1 cellular context compared by ENCODE assay signal in the genomic region with DNA sequence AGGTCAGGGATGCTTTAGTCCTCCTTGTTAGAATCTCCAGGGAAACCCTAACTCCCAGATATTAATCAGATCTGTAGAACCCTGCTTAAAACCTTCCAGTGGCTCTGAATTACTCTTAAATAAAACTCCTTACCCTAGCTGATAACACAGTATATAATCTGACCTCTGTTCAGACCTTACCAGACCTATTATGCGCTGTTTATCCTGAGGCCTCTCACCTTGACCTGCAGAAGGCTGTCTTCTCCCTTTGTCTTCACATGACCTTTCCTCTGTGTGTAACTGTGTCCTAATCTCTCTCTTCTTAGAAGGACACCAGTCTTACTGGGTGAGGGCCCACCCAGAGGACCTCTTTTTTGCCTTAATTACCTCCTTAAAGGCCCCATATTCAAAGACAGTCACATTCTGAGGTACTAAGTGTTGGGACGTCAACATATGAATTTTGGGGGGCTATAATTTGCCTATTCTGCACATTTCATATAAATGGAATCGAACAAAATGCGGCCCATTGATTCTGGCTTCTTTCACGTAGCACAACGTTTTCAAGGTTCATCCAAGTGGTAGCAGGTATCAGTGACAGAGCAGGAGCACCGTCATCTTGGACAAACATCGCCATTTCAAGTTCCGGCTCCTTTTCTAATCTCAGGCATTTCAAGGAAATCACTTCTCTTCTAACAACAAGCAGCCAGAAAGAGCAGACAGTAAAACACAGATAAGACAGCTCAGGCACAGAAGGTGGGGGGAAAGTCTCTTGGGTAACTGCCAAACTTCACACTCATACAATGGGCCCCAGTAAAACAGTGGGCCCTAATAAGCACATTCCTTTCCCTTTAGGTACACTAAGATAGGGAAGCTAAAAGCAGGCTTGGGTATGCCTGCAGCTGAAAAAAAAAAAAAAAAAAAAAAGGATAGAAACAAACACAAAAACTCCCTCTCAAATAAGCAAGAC.
TF ChIP-seq lines count a peak whose summit lies in the region.

No MANE protein-coding gene starts in this region.

TF ChIP-seq in K562, 482 proteins besides CTCF, POLR2A, EP300 and RAD21 (continues in another document):
- no peak for TF ChIP-seq RBBP5 (IDR thresholded peaks at IDR 0.05; ENCODE audit: borderline replicate concordance, insufficient read depth, low read length, poor library complexity, severe bottlenecking)
- TF ChIP-seq, protein P1, sequence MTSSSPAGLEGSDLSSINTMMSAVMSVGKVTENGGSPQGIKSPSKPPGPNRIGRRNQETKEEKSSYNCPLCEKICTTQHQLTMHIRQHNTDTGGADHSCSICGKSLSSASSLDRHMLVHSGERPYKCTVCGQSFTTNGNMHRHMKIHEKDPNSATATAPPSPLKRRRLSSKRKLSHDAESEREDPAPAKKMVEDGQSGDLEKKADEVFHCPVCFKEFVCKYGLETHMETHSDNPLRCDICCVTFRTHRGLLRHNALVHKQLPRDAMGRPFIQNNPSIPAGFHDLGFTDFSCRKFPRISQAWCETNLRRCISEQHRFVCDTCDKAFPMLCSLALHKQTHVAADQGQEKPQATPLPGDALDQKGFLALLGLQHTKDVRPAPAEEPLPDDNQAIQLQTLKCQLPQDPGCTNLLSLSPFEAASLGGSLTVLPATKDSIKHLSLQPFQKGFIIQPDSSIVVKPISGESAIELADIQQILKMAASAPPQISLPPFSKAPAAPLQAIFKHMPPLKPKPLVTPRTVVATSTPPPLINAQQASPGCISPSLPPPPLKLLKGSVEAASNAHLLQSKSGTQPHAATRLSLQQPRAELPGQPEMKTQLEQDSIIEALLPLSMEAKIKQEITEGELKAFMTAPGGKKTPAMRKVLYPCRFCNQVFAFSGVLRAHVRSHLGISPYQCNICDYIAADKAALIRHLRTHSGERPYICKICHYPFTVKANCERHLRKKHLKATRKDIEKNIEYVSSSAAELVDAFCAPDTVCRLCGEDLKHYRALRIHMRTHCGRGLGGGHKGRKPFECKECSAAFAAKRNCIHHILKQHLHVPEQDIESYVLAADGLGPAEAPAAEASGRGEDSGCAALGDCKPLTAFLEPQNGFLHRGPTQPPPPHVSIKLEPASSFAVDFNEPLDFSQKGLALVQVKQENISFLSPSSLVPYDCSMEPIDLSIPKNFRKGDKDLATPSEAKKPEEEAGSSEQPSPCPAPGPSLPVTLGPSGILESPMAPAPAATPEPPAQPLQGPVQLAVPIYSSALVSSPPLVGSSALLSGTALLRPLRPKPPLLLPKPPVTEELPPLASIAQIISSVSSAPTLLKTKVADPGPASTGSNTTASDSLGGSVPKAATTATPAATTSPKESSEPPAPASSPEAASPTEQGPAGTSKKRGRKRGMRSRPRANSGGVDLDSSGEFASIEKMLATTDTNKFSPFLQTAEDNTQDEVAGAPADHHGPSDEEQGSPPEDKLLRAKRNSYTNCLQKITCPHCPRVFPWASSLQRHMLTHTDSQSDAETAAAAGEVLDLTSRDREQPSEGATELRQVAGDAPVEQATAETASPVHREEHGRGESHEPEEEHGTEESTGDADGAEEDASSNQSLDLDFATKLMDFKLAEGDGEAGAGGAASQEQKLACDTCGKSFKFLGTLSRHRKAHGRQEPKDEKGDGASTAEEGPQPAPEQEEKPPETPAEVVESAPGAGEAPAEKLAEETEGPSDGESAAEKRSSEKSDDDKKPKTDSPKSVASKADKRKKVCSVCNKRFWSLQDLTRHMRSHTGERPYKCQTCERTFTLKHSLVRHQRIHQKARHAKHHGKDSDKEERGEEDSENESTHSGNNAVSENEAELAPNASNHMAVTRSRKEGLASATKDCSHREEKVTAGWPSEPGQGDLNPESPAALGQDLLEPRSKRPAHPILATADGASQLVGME (CRISPR knock-in tag; IDR thresholded peaks at IDR 0.05), result no peak
- no peak for TF ChIP-seq TSC22D4 (tag; IDR thresholded peaks at IDR 0.05)
- TF ChIP-seq, protein P2, sequence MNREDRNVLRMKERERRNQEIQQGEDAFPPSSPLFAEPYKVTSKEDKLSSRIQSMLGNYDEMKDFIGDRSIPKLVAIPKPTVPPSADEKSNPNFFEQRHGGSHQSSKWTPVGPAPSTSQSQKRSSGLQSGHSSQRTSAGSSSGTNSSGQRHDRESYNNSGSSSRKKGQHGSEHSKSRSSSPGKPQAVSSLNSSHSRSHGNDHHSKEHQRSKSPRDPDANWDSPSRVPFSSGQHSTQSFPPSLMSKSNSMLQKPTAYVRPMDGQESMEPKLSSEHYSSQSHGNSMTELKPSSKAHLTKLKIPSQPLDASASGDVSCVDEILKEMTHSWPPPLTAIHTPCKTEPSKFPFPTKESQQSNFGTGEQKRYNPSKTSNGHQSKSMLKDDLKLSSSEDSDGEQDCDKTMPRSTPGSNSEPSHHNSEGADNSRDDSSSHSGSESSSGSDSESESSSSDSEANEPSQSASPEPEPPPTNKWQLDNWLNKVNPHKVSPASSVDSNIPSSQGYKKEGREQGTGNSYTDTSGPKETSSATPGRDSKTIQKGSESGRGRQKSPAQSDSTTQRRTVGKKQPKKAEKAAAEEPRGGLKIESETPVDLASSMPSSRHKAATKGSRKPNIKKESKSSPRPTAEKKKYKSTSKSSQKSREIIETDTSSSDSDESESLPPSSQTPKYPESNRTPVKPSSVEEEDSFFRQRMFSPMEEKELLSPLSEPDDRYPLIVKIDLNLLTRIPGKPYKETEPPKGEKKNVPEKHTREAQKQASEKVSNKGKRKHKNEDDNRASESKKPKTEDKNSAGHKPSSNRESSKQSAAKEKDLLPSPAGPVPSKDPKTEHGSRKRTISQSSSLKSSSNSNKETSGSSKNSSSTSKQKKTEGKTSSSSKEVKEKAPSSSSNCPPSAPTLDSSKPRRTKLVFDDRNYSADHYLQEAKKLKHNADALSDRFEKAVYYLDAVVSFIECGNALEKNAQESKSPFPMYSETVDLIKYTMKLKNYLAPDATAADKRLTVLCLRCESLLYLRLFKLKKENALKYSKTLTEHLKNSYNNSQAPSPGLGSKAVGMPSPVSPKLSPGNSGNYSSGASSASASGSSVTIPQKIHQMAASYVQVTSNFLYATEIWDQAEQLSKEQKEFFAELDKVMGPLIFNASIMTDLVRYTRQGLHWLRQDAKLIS (CRISPR knock-in tag; IDR thresholded peaks at IDR 0.05), result no peak
- peak in 1 of 2 experiments; percentile 98; a peak in 2 of 4 replicates for TF ChIP-seq HDAC1 (IDR thresholded peaks at IDR 0.05)
- TF ChIP-seq MAZ (CRISPR knock-in tag; conservative IDR thresholded peaks at IDR 0.05 in 1 of 2, IDR thresholded peaks at IDR 0.05 in 1 of 2), result peak in 1 of 2 experiments; percentile 76; a peak in 3 of 4 replicates
- TF ChIP-seq SLC30A9 (CRISPR knock-in tag; IDR thresholded peaks at IDR 0.05), result no peak
- 0 out of 2 replicates have a peak, but pooled peaks have one; percentile 27 for TF ChIP-seq CREB1 (IDR thresholded peaks at IDR 0.05)
- no peak for TF ChIP-seq CREB1 (CRISPR knock-in tag; IDR thresholded peaks at IDR 0.05)
- peak; percentile 51; the same call in 1 of the 2 replicates for TF ChIP-seq ETV1 (tag; conservative IDR thresholded peaks at IDR 0.05; ENCODE audit: low read depth)
- TF ChIP-seq, protein P3, sequence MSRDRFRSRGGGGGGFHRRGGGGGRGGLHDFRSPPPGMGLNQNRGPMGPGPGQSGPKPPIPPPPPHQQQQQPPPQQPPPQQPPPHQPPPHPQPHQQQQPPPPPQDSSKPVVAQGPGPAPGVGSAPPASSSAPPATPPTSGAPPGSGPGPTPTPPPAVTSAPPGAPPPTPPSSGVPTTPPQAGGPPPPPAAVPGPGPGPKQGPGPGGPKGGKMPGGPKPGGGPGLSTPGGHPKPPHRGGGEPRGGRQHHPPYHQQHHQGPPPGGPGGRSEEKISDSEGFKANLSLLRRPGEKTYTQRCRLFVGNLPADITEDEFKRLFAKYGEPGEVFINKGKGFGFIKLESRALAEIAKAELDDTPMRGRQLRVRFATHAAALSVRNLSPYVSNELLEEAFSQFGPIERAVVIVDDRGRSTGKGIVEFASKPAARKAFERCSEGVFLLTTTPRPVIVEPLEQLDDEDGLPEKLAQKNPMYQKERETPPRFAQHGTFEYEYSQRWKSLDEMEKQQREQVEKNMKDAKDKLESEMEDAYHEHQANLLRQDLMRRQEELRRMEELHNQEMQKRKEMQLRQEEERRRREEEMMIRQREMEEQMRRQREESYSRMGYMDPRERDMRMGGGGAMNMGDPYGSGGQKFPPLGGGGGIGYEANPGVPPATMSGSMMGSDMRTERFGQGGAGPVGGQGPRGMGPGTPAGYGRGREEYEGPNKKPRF (IDR thresholded peaks at IDR 0.05; ENCODE audit: low read depth, low read length), result no peak
- TF ChIP-seq ZNF699 (CRISPR knock-in tag; IDR thresholded peaks at IDR 0.05; ENCODE audit: insufficient replicate concordance), result no peak
- no peak for TF ChIP-seq MXI1 (IDR thresholded peaks at IDR 0.05; ENCODE audit: low read depth, low read length)
- no peak for TF ChIP-seq FOXA3 (CRISPR knock-in tag; conservative IDR thresholded peaks at IDR 0.05 in 1 of 2, IDR thresholded peaks at IDR 0.05 in 1 of 2)
- TF ChIP-seq ZNF282 (CRISPR knock-in tag; IDR thresholded peaks at IDR 0.05), result no peak
- TF ChIP-seq CXXC5 (CRISPR knock-in tag; IDR thresholded peaks at IDR 0.05), result peak; percentile 72
- peak; percentile 79 for TF ChIP-seq CTBP1 (IDR thresholded peaks at IDR 0.05; ENCODE audit: borderline replicate concordance)
- TF ChIP-seq ZNF75A (CRISPR knock-in tag; IDR thresholded peaks at IDR 0.05), result no peak
- TF ChIP-seq, protein P4, sequence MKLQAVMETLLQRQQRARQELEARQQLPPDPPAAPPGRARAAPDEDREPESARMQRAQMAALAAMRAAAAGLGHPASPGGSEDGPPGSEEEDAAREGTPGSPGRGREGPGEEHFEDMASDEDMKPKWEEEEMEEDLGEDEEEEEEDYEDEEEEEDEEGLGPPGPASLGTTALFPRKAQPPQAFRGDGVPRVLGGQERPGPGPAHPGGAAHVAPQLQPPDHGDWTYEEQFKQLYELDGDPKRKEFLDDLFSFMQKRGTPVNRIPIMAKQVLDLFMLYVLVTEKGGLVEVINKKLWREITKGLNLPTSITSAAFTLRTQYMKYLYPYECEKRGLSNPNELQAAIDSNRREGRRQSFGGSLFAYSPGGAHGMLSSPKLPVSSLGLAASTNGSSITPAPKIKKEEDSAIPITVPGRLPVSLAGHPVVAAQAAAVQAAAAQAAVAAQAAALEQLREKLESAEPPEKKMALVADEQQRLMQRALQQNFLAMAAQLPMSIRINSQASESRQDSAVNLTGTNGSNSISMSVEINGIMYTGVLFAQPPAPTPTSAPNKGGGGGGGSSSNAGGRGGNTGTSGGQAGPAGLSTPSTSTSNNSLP (IDR thresholded peaks at IDR 0.05; ENCODE audit: borderline replicate concordance, low read depth, low read length), result 0 out of 2 replicates have a peak, but pooled peaks have one; percentile 43
- peak; percentile 77 for TF ChIP-seq STAT5A (IDR thresholded peaks at IDR 0.05; ENCODE audit: borderline replicate concordance, low read length)
- TF ChIP-seq ZNF551 (CRISPR knock-in tag; IDR thresholded peaks at IDR 0.05), result no peak
- TF ChIP-seq IRF2 (CRISPR knock-in tag; IDR thresholded peaks at IDR 0.05), result no peak
- TF ChIP-seq, protein P5, sequence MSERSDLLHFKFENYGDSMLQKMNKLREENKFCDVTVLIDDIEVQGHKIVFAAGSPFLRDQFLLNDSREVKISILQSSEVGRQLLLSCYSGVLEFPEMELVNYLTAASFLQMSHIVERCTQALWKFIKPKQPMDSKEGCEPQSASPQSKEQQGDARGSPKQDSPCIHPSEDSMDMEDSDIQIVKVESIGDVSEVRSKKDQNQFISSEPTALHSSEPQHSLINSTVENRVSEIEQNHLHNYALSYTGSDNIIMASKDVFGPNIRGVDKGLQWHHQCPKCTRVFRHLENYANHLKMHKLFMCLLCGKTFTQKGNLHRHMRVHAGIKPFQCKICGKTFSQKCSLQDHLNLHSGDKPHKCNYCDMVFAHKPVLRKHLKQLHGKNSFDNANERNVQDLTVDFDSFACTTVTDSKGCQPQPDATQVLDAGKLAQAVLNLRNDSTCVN (CRISPR knock-in tag; IDR thresholded peaks at IDR 0.05), result no peak
- no peak for TF ChIP-seq ZNF354B (CRISPR knock-in tag; IDR thresholded peaks at IDR 0.05)
- TF ChIP-seq GTF2E2 (tag; IDR thresholded peaks at IDR 0.05), result no peak
- TF ChIP-seq NFYB (IDR thresholded peaks at IDR 0.05; ENCODE audit: extremely low read depth, insufficient read length), result no peak
- TF ChIP-seq, protein P6, sequence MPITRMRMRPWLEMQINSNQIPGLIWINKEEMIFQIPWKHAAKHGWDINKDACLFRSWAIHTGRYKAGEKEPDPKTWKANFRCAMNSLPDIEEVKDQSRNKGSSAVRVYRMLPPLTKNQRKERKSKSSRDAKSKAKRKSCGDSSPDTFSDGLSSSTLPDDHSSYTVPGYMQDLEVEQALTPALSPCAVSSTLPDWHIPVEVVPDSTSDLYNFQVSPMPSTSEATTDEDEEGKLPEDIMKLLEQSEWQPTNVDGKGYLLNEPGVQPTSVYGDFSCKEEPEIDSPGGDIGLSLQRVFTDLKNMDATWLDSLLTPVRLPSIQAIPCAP (CRISPR knock-in tag; IDR thresholded peaks at IDR 0.05; ENCODE audit: borderline replicate concordance), result no peak
- TF ChIP-seq, protein P7, sequence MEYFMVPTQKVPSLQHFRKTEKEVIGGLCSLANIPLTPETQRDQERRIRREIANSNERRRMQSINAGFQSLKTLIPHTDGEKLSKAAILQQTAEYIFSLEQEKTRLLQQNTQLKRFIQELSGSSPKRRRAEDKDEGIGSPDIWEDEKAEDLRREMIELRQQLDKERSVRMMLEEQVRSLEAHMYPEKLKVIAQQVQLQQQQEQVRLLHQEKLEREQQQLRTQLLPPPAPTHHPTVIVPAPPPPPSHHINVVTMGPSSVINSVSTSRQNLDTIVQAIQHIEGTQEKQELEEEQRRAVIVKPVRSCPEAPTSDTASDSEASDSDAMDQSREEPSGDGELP (CRISPR knock-in tag; IDR thresholded peaks at IDR 0.05; ENCODE audit: borderline replicate concordance), result no peak
- TF ChIP-seq ZC3H8 (IDR thresholded peaks at IDR 0.05), result no peak
- TF ChIP-seq EZH2 (IDR thresholded peaks at IDR 0.05; ENCODE audit: borderline replicate concordance, low read depth, low read length), result no peak
- TF ChIP-seq NFIC (IDR thresholded peaks at IDR 0.05), result peak; percentile 98
- TF ChIP-seq PHF20 (IDR thresholded peaks at IDR 0.05; ENCODE audit: partially characterized antibody), result no peak
- 0 out of 2 replicates have a peak, but pooled peaks have one; percentile 51 for TF ChIP-seq JUND (IDR thresholded peaks at IDR 0.05; ENCODE audit: borderline replicate concordance, low read depth, low read length)
- peak; percentile 67; the same call in 1 of the 3 replicates for TF ChIP-seq JUND (tag; IDR thresholded peaks at IDR 0.05; ENCODE audit: borderline replicate concordance, low read depth, low read length)
- TF ChIP-seq JUN (IDR thresholded peaks at IDR 0.05; ENCODE audit: borderline replicate concordance, low read depth, low read length), result no peak
- no peak for TF ChIP-seq JUN (CRISPR knock-in tag; IDR thresholded peaks at IDR 0.05; ENCODE audit: borderline replicate concordance)
- peak; percentile 90 for TF ChIP-seq TCF3 (CRISPR knock-in tag; IDR thresholded peaks at IDR 0.05)
- no peak for TF ChIP-seq SMAD1 (IDR thresholded peaks at IDR 0.05; ENCODE audit: low read depth, low read length, partially characterized antibody)
- peak; percentile 67; the same call in 1 of the 2 replicates for TF ChIP-seq GATAD2A (IDR thresholded peaks at IDR 0.05)
- TF ChIP-seq FOXM1 (IDR thresholded peaks at IDR 0.05; ENCODE audit: low read depth), result peak; percentile 68
- no peak for TF ChIP-seq FOXM1 (CRISPR knock-in tag; IDR thresholded peaks at IDR 0.05; ENCODE audit: low read depth)
- TF ChIP-seq TOE1 (IDR thresholded peaks at IDR 0.05; ENCODE audit: borderline replicate concordance), result no peak
- TF ChIP-seq TOE1 (CRISPR knock-in tag; IDR thresholded peaks at IDR 0.05; ENCODE audit: borderline replicate concordance, low read depth), result no peak
- no peak for TF ChIP-seq ZNF408 (CRISPR knock-in tag; IDR thresholded peaks at IDR 0.05; ENCODE audit: low read depth)
- no peak for TF ChIP-seq CBX8 (IDR thresholded peaks at IDR 0.05; ENCODE audit: borderline replicate concordance, extremely low read depth, low read depth, low read length, poor library complexity, severe bottlenecking)
- TF ChIP-seq NR2F6 (CRISPR knock-in tag; IDR thresholded peaks at IDR 0.05), result no peak
- TF ChIP-seq ZNF316 (IDR thresholded peaks at IDR 0.05), result peak; percentile 89
